Comparison of ENCODE assay signal across 15 cellular contexts in the genomic region with DNA sequence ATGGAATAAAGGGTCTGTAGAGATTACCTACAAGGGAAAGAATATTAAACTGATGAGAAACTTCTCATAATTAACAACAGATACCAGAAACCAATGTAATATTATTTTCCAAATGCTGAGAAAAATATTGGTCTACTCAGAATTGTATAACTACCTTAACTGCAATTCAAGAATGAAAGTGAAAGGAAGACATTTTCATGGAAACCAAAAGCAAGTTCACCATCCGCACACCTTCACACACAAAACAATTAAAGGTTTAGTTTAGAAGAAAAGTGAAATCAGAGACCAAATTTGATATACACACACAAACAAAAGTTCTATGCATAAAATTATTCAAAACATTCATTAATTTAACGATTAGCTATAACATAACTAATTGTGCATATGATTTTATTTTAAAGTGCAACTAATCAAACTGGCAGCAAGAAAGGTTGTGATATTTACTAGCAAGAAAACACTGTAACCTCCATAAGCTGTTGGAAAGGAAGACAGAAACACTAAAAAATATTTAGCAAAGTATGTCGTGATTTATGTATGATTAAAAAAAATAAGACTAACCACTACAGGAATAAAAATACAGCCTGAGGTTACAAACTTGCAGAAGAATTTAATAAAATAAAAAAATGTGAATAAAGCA.
DNase-seq lines count a peak whose midpoint lies in the region; ATAC-seq, FAIRE-seq and TF ChIP-seq lines count a peak whose summit lies in the region.
"Had no signal": no experiment of that assay in that cellular context is flagged by ENCODE, and none has a peak within 500 bp of the region (broad histone marks: within the 10 kb centered on the region; RNA-seq: fewer than 3 reads in every experiment).

No MANE protein-coding gene starts in this region.

- H3K9me3 Mint-ChIP-seq in GM23338, result no peaks in the 10 kb centered on the region
- H3K9me3 Mint-ChIP-seq: mesothelial cell of epicardium; stimulated activated naive B cell treated with anti-CD40 and anti-IgM and Interleukin-4, amounts not matched to agents 10 μg/mL and 1 μg/mL and 100 μg/mL, for 72 hours had no signal

- no peak for FAIRE-seq in small intestine (lab: Jason Lieb, UNC)

- H3K27me3 ChIP-seq in right cardiac atrium (ENCODE audit: control insufficient read depth, insufficient read depth) (no peaks in the 10 kb centered on the region), GM23338 (ENCODE audit: insufficient read depth) (no peaks in the 10 kb centered on the region), small intestine (ENCODE audit: control insufficient read depth in 2 of 2, insufficient read depth in 2 of 2, low read length in 2 of 2) (no peaks in the 10 kb centered on the region), ascending aorta (no peaks in the 10 kb centered on the region)
- H3K27me3 ChIP-seq: body of pancreas had no signal

- H3K27ac Mint-ChIP-seq in GM23338, result no peak overlapping the region
- H3K27ac Mint-ChIP-seq: mesothelial cell of epicardium; stimulated activated naive B cell treated with anti-CD40 and anti-IgM and Interleukin-4, amounts not matched to agents 10 μg/mL and 1 μg/mL and 100 μg/mL, for 72 hours had no signal

- no peak overlapping the region for H3K4me3 Mint-ChIP-seq in GM23338
- H3K4me3 Mint-ChIP-seq: mesothelial cell of epicardium had no signal

- no peaks in the 10 kb centered on the region for H3F3A ChIP-seq in GM23338 (replicated peaks; ENCODE audit: low read depth)

- no peaks in the 10 kb centered on the region for H3K9me2 ChIP-seq in GM23338 (ENCODE audit: insufficient read depth)

- H3K4me2 ChIP-seq in GM23338, result no peak overlapping the region
- H3K4me2 ChIP-seq: smooth muscle cell had no signal

- H3K79me2 ChIP-seq in GM23338 (replicated peaks; ENCODE audit: insufficient read depth), result no peaks in the 10 kb centered on the region

- H3K36me3 Mint-ChIP-seq in GM23338 (ENCODE audit: low read depth), result no peaks in the 10 kb centered on the region
- H3K36me3 Mint-ChIP-seq: mesothelial cell of epicardium; stimulated activated naive B cell treated with anti-CD40 and anti-IgM and Interleukin-4, amounts not matched to agents 10 μg/mL and 1 μg/mL and 100 μg/mL, for 72 hours had no signal

- H3K4me1 ChIP-seq in right cardiac atrium (ENCODE audit: control insufficient read depth, insufficient read depth, low read length) (peaks cover 1% of the 10 kb centered on the region), GM23338 (ENCODE audit: insufficient read depth) (peaks cover 5% of the 10 kb centered on the region; the same call in 1 of the 2 replicates), small intestine (ENCODE audit: control insufficient read depth in 2 of 2, insufficient read depth in 1 of 2, low read depth in 1 of 2, low read length in 1 of 2) (no peaks in the 10 kb centered on the region), ascending aorta (no peaks in the 10 kb centered on the region)
- H3K4me1 ChIP-seq: body of pancreas had no signal

- H3K36me3 ChIP-seq in GM23338 (ENCODE audit: insufficient read depth) (no peaks in the 10 kb centered on the region), small intestine (ENCODE audit: control insufficient read depth in 2 of 2, insufficient read depth in 2 of 2, low read length in 2 of 2) (no peaks in the 10 kb centered on the region), ascending aorta (no peaks in the 10 kb centered on the region)

- H3K4me3 ChIP-seq in right cardiac atrium (ENCODE audit: low read length) (peak overlapping the region; percentile 59), GM23338 (no peak overlapping the region), small intestine (ENCODE audit: low read depth in 1 of 2, low read length in 2 of 2) (no peak overlapping the region), ascending aorta (no peak overlapping the region)
- H3K4me3 ChIP-seq: body of pancreas, smooth muscle cell had no signal

- no peak for TF ChIP-seq CTCF in GM23338 (conservative IDR thresholded peaks at IDR 0.05; ENCODE audit: low read depth in 2 of 2)
- TF ChIP-seq CTCF in ascending aorta (IDR thresholded peaks at IDR 0.05), result no peak

- H3K27ac ChIP-seq in right cardiac atrium (ENCODE audit: low read length) (no peak overlapping the region), GM23338 (ENCODE audit: low read depth) (peak overlapping the region; percentile 10; the same call in 1 of the 2 replicates), small intestine (ENCODE audit: low read depth in 1 of 2, low read length in 1 of 2) (no peak overlapping the region), ascending aorta (no peak overlapping the region)
- H3K27ac ChIP-seq: body of pancreas had no signal

- ATAC-seq in right cardiac atrium (no peak), Right ventricle myocardium inferior (no peak), GM23338 (no peak), HG02763 (IDR thresholded peaks at IDR 0.05; ENCODE audit: unreplicated experiment) (no peak)
- ATAC-seq: body of pancreas; stimulated activated naive B cell treated with anti-CD40 and anti-IgM and Interleukin-4, amounts not matched to agents 10 μg/mL and 1 μg/mL and 100 μg/mL, for 72 hours had no signal

- H2AFZ ChIP-seq in GM23338, result no peak overlapping the region

- H3K4me1 Mint-ChIP-seq in GM23338, result peaks cover 28% of the 10 kb centered on the region

- H3K9me3 ChIP-seq in right cardiac atrium (ENCODE audit: control insufficient read depth, low read length) (no peaks in the 10 kb centered on the region), small intestine (ENCODE audit: control insufficient read depth, low read depth) (no peaks in the 10 kb centered on the region), ascending aorta (no peaks in the 10 kb centered on the region)
- H3K9me3 ChIP-seq: body of pancreas had no signal

- no peaks in the 10 kb centered on the region for H3K27me3 Mint-ChIP-seq in GM23338 (ENCODE audit: insufficient read depth, low read depth, poor library complexity)
- H3K27me3 Mint-ChIP-seq: stimulated activated naive B cell treated with anti-CD40 and anti-IgM and Interleukin-4, amounts not matched to agents 10 μg/mL and 1 μg/mL and 100 μg/mL, for 72 hours had no signal

- intact Hi-C loops in right cardiac atrium (cut with DNase I), result no loop called here
- intact Hi-C loops in Right ventricle myocardium inferior (cut with DNase I), result loop anchor here (10.0 kb wide), 1 partner anchor 147 kb away; no protein-coding TSS in a partner anchor
- intact Hi-C loops in ascending aorta (cut with DNase I), result no loop called here

- no peak for DNase-seq in right cardiac atrium
- no peak for DNase-seq in Right ventricle myocardium inferior (ENCODE audit: missing footprints)
- no peak for DNase-seq in GM23338 (ENCODE audit: low spot score)
- peak; percentile 45 for DNase-seq in OCI-M1 (lab: John Stamatoyannopoulos, UW)
- DNase-seq in small intestine, result peak; percentile 44
- no peak for DNase-seq in ascending aorta (ENCODE audit: low spot score in 2 of 2)
- no peak for DNase-seq in midbrain (lab: John Stamatoyannopoulos, UW)
- DNase-seq: activated CD4-positive, alpha-beta T cell treated with anti-CD3 and anti-CD28 coated beads for 4 hours; body of pancreas; NCI-H1417; RPMI8226; stimulated activated naive B cell treated with anti-CD40 and anti-IgM and Interleukin-4, amounts not matched to agents 10 μg/mL and 1 μg/mL and 100 μg/mL, for 72 hours had no signal

- 61% methylated on average over 3 of the region's 3 CpGs for WGBS in right cardiac atrium
- WGBS in small intestine, 3 donors, result 17 to 56% (median 36%) methylated on average over 3 of the region's 3 CpGs

- H4K20me1 ChIP-seq in GM23338 (replicated peaks; ENCODE audit: insufficient read depth), result no peaks in the 10 kb centered on the region

TF ChIP-seq in GM23338, 12 proteins besides CTCF, POLR2A, EP300 and RAD21:
- TF ChIP-seq STAT1 (IDR thresholded peaks at IDR 0.05; ENCODE audit: unreplicated experiment) (no peak), NANOG (IDR thresholded peaks at IDR 0.05; ENCODE audit: borderline replicate concordance) (no peak), POLR2AphosphoS5 (IDR thresholded peaks at IDR 0.05; ENCODE audit: low read depth) (no peak), EZH2phosphoT487 (IDR thresholded peaks at IDR 0.05; ENCODE audit: unreplicated experiment) (no peak), CREB1 (CRISPR knock-in tag; IDR thresholded peaks at IDR 0.05; ENCODE audit: low read depth) (no peak), ZNF331 (CRISPR knock-in tag; IDR thresholded peaks at IDR 0.05; ENCODE audit: low read depth) (no peak)
- TF ChIP-seq, protein P1, sequence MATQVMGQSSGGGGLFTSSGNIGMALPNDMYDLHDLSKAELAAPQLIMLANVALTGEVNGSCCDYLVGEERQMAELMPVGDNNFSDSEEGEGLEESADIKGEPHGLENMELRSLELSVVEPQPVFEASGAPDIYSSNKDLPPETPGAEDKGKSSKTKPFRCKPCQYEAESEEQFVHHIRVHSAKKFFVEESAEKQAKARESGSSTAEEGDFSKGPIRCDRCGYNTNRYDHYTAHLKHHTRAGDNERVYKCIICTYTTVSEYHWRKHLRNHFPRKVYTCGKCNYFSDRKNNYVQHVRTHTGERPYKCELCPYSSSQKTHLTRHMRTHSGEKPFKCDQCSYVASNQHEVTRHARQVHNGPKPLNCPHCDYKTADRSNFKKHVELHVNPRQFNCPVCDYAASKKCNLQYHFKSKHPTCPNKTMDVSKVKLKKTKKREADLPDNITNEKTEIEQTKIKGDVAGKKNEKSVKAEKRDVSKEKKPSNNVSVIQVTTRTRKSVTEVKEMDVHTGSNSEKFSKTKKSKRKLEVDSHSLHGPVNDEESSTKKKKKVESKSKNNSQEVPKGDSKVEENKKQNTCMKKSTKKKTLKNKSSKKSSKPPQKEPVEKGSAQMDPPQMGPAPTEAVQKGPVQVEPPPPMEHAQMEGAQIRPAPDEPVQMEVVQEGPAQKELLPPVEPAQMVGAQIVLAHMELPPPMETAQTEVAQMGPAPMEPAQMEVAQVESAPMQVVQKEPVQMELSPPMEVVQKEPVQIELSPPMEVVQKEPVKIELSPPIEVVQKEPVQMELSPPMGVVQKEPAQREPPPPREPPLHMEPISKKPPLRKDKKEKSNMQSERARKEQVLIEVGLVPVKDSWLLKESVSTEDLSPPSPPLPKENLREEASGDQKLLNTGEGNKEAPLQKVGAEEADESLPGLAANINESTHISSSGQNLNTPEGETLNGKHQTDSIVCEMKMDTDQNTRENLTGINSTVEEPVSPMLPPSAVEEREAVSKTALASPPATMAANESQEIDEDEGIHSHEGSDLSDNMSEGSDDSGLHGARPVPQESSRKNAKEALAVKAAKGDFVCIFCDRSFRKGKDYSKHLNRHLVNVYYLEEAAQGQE (IDR thresholded peaks at IDR 0.05; ENCODE audit: unreplicated experiment), result no peak

Comparison
In these comparisons a context has a peak if more than half of its experiments do, and no peak if none do; other contexts are left out.
1. DNase-seq: peak in OCI-M1 (single experiment) and small intestine (single experiment); none in right cardiac atrium (0 of 3), Right ventricle myocardium inferior (single experiment), GM23338 (single experiment), ascending aorta (0 of 2) and midbrain (single experiment).